ENCODE assay signal across 16 cellular contexts in the genomic region with DNA sequence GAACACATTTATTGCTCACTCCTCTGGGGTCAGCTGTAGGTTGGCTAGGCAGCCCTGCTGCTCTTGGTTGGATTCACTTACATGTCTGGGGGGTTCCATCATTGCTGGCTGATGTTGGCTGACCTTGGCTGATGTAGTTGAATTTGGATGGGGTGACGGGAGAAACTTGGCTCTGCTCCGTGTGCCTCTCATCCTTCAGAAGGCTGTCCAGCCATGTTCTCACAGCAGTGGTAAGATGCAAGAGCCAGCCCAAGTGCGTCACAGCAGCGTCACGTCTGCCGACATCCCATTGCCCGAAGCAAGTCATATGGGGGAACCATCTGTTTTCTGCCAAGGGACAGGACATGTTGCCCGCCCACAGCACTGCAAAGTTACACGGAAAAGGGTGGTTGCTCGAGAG.
DNase-seq lines count a peak whose midpoint lies in the region; ATAC-seq, FAIRE-seq and TF ChIP-seq lines count a peak whose summit lies in the region.
"Had no signal": no experiment of that assay in that cellular context is flagged by ENCODE, and none has a peak within 500 bp of the region (broad histone marks: within the 10 kb centered on the region; RNA-seq: fewer than 3 reads in every experiment).

No MANE protein-coding gene starts in this region.

- H3K9ac ChIP-seq in astrocyte (ENCODE audit: low read length) = no peak overlapping the region

- BruUV-seq in MCF 10A (replicated peaks; lab: Mats Ljungman, UMichigan) = no TSS peak

- no peak overlapping the region for H2AFZ ChIP-seq in astrocyte (ENCODE audit: low read depth, low read length)

- H3K27ac ChIP-seq in breast epithelium (no peak overlapping the region), astrocyte (ENCODE audit: low read depth, low read length) (no peak overlapping the region), heart right ventricle (no peak overlapping the region), thoracic aorta (no peak overlapping the region)
- H3K27ac ChIP-seq: neutrophil had no signal

- POLR2A ChIA-PET in MCF 10A (lab: Yijun Ruan, JAX) = no interaction called here

- H3K4me3 Mint-ChIP-seq in MCF 10A (ENCODE audit: unreplicated experiment) (no peak overlapping the region), astrocyte (ENCODE audit: unreplicated experiment) (no peak overlapping the region)
- H3K4me3 Mint-ChIP-seq in stimulated activated naive CD8-positive, alpha-beta T cell treated with anti-CD3 and anti-CD28 coated beads, Interleukin-15, amount 100 ng/mL, for 72 hours = no peak overlapping the region
- H3K4me3 Mint-ChIP-seq: activated naive CD4-positive, alpha-beta T cell treated with anti-CD3 and anti-CD28 coated beads, Interleukin-2, amount 10 ng/mL, durations not matched to agents 7 days and 5 days; central memory CD8-positive, alpha-beta T cell; memory B cell had no signal

- no peaks in the 10 kb centered on the region for H3K9me3 Mint-ChIP-seq in MCF 10A (ENCODE audit: unreplicated experiment)
- no peaks in the 10 kb centered on the region for H3K9me3 Mint-ChIP-seq in astrocyte (ENCODE audit: unreplicated experiment)
- H3K9me3 Mint-ChIP-seq in stimulated activated naive CD8-positive, alpha-beta T cell treated with anti-CD3 and anti-CD28 coated beads, Interleukin-15, amount 100 ng/mL, for 72 hours = no peaks in the 10 kb centered on the region
- H3K9me3 Mint-ChIP-seq: activated naive CD4-positive, alpha-beta T cell treated with anti-CD3 and anti-CD28 coated beads, Interleukin-2, amount 10 ng/mL, durations not matched to agents 7 days and 5 days; central memory CD8-positive, alpha-beta T cell; memory B cell had no signal

- H3K36me3 ChIP-seq in breast epithelium (no peaks in the 10 kb centered on the region), astrocyte (ENCODE audit: insufficient read depth, low read length) (no peaks in the 10 kb centered on the region), heart right ventricle (no peaks in the 10 kb centered on the region), thoracic aorta (no peaks in the 10 kb centered on the region)
- H3K36me3 ChIP-seq: neutrophil had no signal

- intact Hi-C loops in MCF 10A (cut with micrococcal nuclease) (loop anchor here (2.0 to 5.0 kb wide), 5 partner anchors 197 to 873 kb away; partner anchors contain the start of gene PTPRU), breast epithelium (cut with DNase I; ENCODE audit: low total_unique reads) (no loop called here), heart right ventricle (cut with DNase I) (loop anchor here in 9 of 10 donors (5.0 to 10.0 kb wide), 11 partner anchors 195 to 875 kb away; partner anchors contain the start of genes PTPRU (in 6 of the 9) and MECR (in 1 of the 9))

- DNase-seq in MCF 10A (ENCODE audit: unreplicated experiment) (peak; percentile 30), breast epithelium (ENCODE audit: low spot score in 2 of 2) (no peak), astrocyte (ENCODE audit: low read depth) (peak; percentile 18), heart right ventricle (peak in 1 of 2 donors; percentile 28), thoracic aorta (ENCODE audit: low spot score) (peak; percentile 8), frontal cortex (ENCODE audit: low spot score in 2 of 2) (no peak)
- DNase-seq in stimulated activated naive CD8-positive, alpha-beta T cell treated with anti-CD3 and anti-CD28 coated beads, Interleukin-15, amount 100 ng/mL, for 72 hours = no peak
- DNase-seq: ACHN; activated naive CD4-positive, alpha-beta T cell treated with anti-CD3 and anti-CD28 coated beads, Interleukin-2, amount 10 ng/mL, durations not matched to agents 7 days and 5 days; DMS153; NCI-H1048; PC-3 had no signal

- H3K27ac Mint-ChIP-seq in MCF 10A (ENCODE audit: low read depth, unreplicated experiment) (no peak overlapping the region), astrocyte (ENCODE audit: unreplicated experiment) (no peak overlapping the region)
- H3K27ac Mint-ChIP-seq in stimulated activated naive CD8-positive, alpha-beta T cell treated with anti-CD3 and anti-CD28 coated beads, Interleukin-15, amount 100 ng/mL, for 72 hours = no peak overlapping the region
- H3K27ac Mint-ChIP-seq: activated naive CD4-positive, alpha-beta T cell treated with anti-CD3 and anti-CD28 coated beads, Interleukin-2, amount 10 ng/mL, durations not matched to agents 7 days and 5 days; memory B cell had no signal

- WGBS in heart right ventricle, 2 donors = 42 to 51% methylated on average over 10 of the region's 10 CpGs

- no peaks in the 10 kb centered on the region for H3K79me2 ChIP-seq in astrocyte (ENCODE audit: insufficient read depth, low read length)

- FAIRE-seq in astrocyte (lab: Jason Lieb, UNC) (no peak), frontal cortex (lab: Jason Lieb, UNC) (no peak)

- no peaks in the 10 kb centered on the region for H3K9me3 ChIP-seq in breast epithelium
- H3K9me3 ChIP-seq in astrocyte (ENCODE audit: insufficient read depth, low read depth, low read length) = no peaks in the 10 kb centered on the region
- H3K9me3 ChIP-seq in heart right ventricle = no peaks in the 10 kb centered on the region
- no peaks in the 10 kb centered on the region for H3K9me3 ChIP-seq in thoracic aorta
- H3K9me3 ChIP-seq: neutrophil had no signal

- H3K27me3 ChIP-seq in breast epithelium (peaks cover 0 to 26% of the 10 kb centered on the region in 2 donors), astrocyte (ENCODE audit: insufficient read depth, low read length) (peaks cover 41% of the 10 kb centered on the region), heart right ventricle (peaks cover 0 to 89% (median 73%) of the 10 kb centered on the region in 7 donors), thoracic aorta (replicated peaks; ENCODE audit: insufficient read depth) (no peaks in the 10 kb centered on the region)

- H4K20me1 ChIP-seq in astrocyte (ENCODE audit: insufficient read depth, low read length) = no peaks in the 10 kb centered on the region

- peak in 5 of 8 donors; percentile 48 to 81 (median 55) for ATAC-seq in heart right ventricle
- ATAC-seq in thoracic aorta (ENCODE audit: insufficient number of reproducible peaks, low FRiP score, low read depth) = no peak
- no peak for ATAC-seq in stimulated activated naive CD8-positive, alpha-beta T cell treated with anti-CD3 and anti-CD28 coated beads, Interleukin-15, amount 100 ng/mL, for 72 hours
- no peak for ATAC-seq in GM19463 (IDR thresholded peaks at IDR 0.05; ENCODE audit: unreplicated experiment)
- ATAC-seq: PC-3 had no signal

- H3K4me1 Mint-ChIP-seq in MCF 10A (ENCODE audit: insufficient read depth, unreplicated experiment) (peaks cover 6% of the 10 kb centered on the region), astrocyte (ENCODE audit: low read depth, unreplicated experiment) (no peaks in the 10 kb centered on the region)
- no peaks in the 10 kb centered on the region for H3K4me1 Mint-ChIP-seq in stimulated activated naive CD8-positive, alpha-beta T cell treated with anti-CD3 and anti-CD28 coated beads, Interleukin-15, amount 100 ng/mL, for 72 hours
- H3K4me1 Mint-ChIP-seq: activated naive CD4-positive, alpha-beta T cell treated with anti-CD3 and anti-CD28 coated beads, Interleukin-2, amount 10 ng/mL, durations not matched to agents 7 days and 5 days; central memory CD8-positive, alpha-beta T cell; memory B cell had no signal

- no peak for TF ChIP-seq CTCF in MCF 10A (IDR thresholded peaks at IDR 0.05; ENCODE audit: unreplicated experiment)
- TF ChIP-seq CTCF in breast epithelium (IDR thresholded peaks at IDR 0.05) = no peak
- TF ChIP-seq CTCF in astrocyte (IDR thresholded peaks at IDR 0.05; ENCODE audit: insufficient read depth, low read depth, low read length) = no peak
- no peak for TF ChIP-seq CTCF in heart right ventricle (IDR thresholded peaks at IDR 0.05)
- TF ChIP-seq CTCF in thoracic aorta (IDR thresholded peaks at IDR 0.05) = no peak

- H3K36me3 Mint-ChIP-seq in MCF 10A (ENCODE audit: insufficient read depth, unreplicated experiment) (no peaks in the 10 kb centered on the region), astrocyte (ENCODE audit: low read depth, unreplicated experiment) (no peaks in the 10 kb centered on the region)
- H3K36me3 Mint-ChIP-seq: activated naive CD4-positive, alpha-beta T cell treated with anti-CD3 and anti-CD28 coated beads, Interleukin-2, amount 10 ng/mL, durations not matched to agents 7 days and 5 days; memory B cell had no signal

- H3K4me1 ChIP-seq in breast epithelium (no peaks in the 10 kb centered on the region), astrocyte (ENCODE audit: insufficient read depth, low read length) (no peaks in the 10 kb centered on the region), heart right ventricle (peaks cover 0 to 5% (median 0%) of the 10 kb centered on the region in 9 donors), thoracic aorta (ENCODE audit: control insufficient read depth in 1 of 2, low read depth in 2 of 2) (no peaks in the 10 kb centered on the region)

- no peak for TF ChIP-seq POLR2A in breast epithelium (IDR thresholded peaks at IDR 0.05)

- H3K27me3 Mint-ChIP-seq in MCF 10A (ENCODE audit: insufficient read depth, unreplicated experiment) = peaks cover 76% of the 10 kb centered on the region
- H3K27me3 Mint-ChIP-seq in astrocyte (ENCODE audit: low read depth, unreplicated experiment) = peaks cover 66% of the 10 kb centered on the region
- H3K27me3 Mint-ChIP-seq in stimulated activated naive CD8-positive, alpha-beta T cell treated with anti-CD3 and anti-CD28 coated beads, Interleukin-15, amount 100 ng/mL, for 72 hours = peaks cover 50% of the 10 kb centered on the region

- H3K4me2 ChIP-seq in astrocyte (ENCODE audit: low read length) = no peak overlapping the region

- H3K4me3 ChIP-seq in breast epithelium (no peak overlapping the region), astrocyte (ENCODE audit: insufficient read depth, low read depth, low read length) (no peak overlapping the region), heart right ventricle (no peak overlapping the region), thoracic aorta (no peak overlapping the region)

- CTCF ChIA-PET in MCF 10A (lab: Yijun Ruan, JAX) = interaction anchor here (1.3 to 2.2 kb wide), 2 partner anchors 317 to 876 kb away, joined by 3 to 12 read pairs; no protein-coding TSS in a partner anchor

Comparison
In these comparisons a context has a peak if more than half of its experiments do, and no peak if none do; other contexts are left out.
1. DNase-seq: peak in MCF 10A (single experiment), astrocyte (single experiment) and thoracic aorta (single experiment); none in breast epithelium (0 of 2), stimulated activated naive CD8-positive, alpha-beta T cell treated with anti-CD3 and anti-CD28 coated beads, Interleukin-15, amount 100 ng/mL, for 72 hours (0 of 2) and frontal cortex (0 of 2).
2. ATAC-seq: peak in heart right ventricle (5 of 8); none in thoracic aorta (single experiment), stimulated activated naive CD8-positive, alpha-beta T cell treated with anti-CD3 and anti-CD28 coated beads, Interleukin-15, amount 100 ng/mL, for 72 hours (single experiment) and GM19463 (single experiment).